ENCODE assay signal across 26 cellular contexts in the genomic region with DNA sequence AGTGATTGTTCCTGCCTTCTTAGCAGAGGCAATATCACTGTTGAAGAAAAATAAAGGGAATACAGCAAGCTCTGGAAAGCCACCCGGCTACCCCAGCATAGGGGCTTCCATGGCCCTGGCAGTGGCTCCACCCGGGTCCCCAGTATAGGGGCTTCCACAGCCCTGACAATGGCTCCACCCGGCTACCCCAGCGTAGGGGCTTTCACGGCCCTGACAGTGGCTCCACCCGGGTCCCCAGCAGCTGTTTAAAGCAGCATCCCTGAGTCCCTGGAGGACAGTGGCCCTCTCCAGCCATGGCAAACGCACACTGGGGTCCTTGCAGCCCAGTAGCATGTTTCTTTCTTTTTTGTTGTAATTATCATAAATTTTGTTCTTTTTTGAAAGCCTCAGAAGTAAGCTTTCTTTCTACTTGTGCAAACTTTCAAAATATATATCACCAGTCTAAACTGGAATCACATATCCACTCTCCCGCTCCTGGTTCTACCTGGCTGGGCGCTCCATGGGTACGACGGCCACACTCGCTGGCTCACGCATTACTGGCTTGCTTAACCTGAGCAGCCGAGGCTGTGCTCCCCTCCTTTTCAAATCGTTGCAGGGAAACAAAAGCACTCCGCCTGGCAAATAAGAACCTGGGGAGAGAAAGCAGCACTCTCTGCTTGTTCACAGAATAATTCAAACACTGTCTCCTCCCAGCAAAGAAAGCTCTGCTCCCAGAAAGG.
DNase-seq lines count a peak whose midpoint lies in the region; ATAC-seq and TF ChIP-seq lines count a peak whose summit lies in the region.
"Had no signal": no experiment of that assay in that cellular context is flagged by ENCODE, and none has a peak within 500 bp of the region (broad histone marks: within the 10 kb centered on the region; RNA-seq: fewer than 3 reads in every experiment).

No MANE protein-coding gene starts in this region.

- TF ChIP-seq POLR2A in thyroid gland (IDR thresholded peaks at IDR 0.05), result peak in 1 of 2 donors; percentile 14

- no peak for ATAC-seq in lower lobe of right lung
- no peak for ATAC-seq in HG03521 (IDR thresholded peaks at IDR 0.05; ENCODE audit: unreplicated experiment)
- ATAC-seq: activated naive CD8-positive, alpha-beta T cell treated with anti-CD3 and anti-CD28 coated beads, Interleukin-2, amount 50 U/mL, for 24 hours; natural killer cell; pancreas; right cardiac atrium; stimulated activated memory B cell treated with anti-CD40 and anti-IgM and Interleukin-4, amounts not matched to agents 10 μg/mL and 1 μg/mL and 100 μg/mL, for 72 hours had no signal

- intact Hi-C loops in lower lobe of right lung (cut with DNase I) (no loop called here), thyroid gland (cut with DNase I) (no loop called here)

- H3K36me3 ChIP-seq in lower lobe of right lung, result no peaks in the 10 kb centered on the region
- no peaks in the 10 kb centered on the region for H3K36me3 ChIP-seq in thyroid gland
- H3K36me3 ChIP-seq: left ventricle myocardium inferior, pancreas, uterus, WERI-Rb-1 had no signal

- H3K9me3 ChIP-seq in lower lobe of right lung (no peaks in the 10 kb centered on the region), thyroid gland (no peaks in the 10 kb centered on the region)
- H3K9me3 ChIP-seq: left ventricle myocardium inferior, pancreas, uterus had no signal

- no peak overlapping the region for H3K4me3 ChIP-seq in lower lobe of right lung
- H3K4me3 ChIP-seq in thyroid gland (replicated peaks in 1 of 3), result no peak overlapping the region
- H3K4me3 ChIP-seq: left ventricle myocardium inferior, pancreas, uterus had no signal

- 35 to 36% methylated on average over 14 to 16 of the region's 16 CpGs for WGBS in thyroid gland, 2 donors

- H3K27ac ChIP-seq in lower lobe of right lung (no peak overlapping the region), thyroid gland (peak overlapping the region in 2 of 3 donors; percentile 53 to 62), caudate nucleus (ENCODE audit: low read depth, low read length) (no peak overlapping the region)
- H3K27ac ChIP-seq: left ventricle myocardium inferior, pancreas, uterus, WERI-Rb-1 had no signal

- H3K4me1 ChIP-seq in lower lobe of right lung (no peaks in the 10 kb centered on the region), thyroid gland (peaks cover 13 to 35% of the 10 kb centered on the region in 2 donors)
- H3K4me1 ChIP-seq: left ventricle myocardium inferior, pancreas, uterus had no signal

- DNase-seq in NCI-H1417 (lab: John Stamatoyannopoulos, UW), result peak in 2 of 3 experiments; percentile 56 to 75
- no peak for DNase-seq in NCI-H1417 treated with DMSO at 0.1 percent for 48 hours (lab: John Stamatoyannopoulos, UW)
- peak; percentile 76 for DNase-seq in NCI-H345 (lab: John Stamatoyannopoulos, UW)
- peak; percentile 41 for DNase-seq in lower lobe of right lung
- DNase-seq in thyroid gland, result peak; percentile 69 to 79
- DNase-seq in caudate nucleus (lab: John Stamatoyannopoulos, UW), result no peak
- no peak for DNase-seq in AML-193 (lab: John Stamatoyannopoulos, UW)
- DNase-seq: activated CD4-positive, alpha-beta T cell treated with anti-CD3 and anti-CD28 coated beads for 48 hours; activated CD8-positive, alpha-beta memory T cell treated with anti-CD3 and anti-CD28 coated beads for 24 hours; activated naive CD8-positive, alpha-beta T cell treated with anti-CD3 and anti-CD28 coated beads, Interleukin-2, amount 50 U/mL, for 24 hours; activated T-cell treated with anti-CD3 and anti-CD28 coated beads, Interleukin-2, amount 50 U/mL, for 24 hours; CD8-positive, alpha-beta memory T cell; cerebellar nuclear complex; left ventricle myocardium inferior; natural killer cell; NCI-H2029 treated with DMSO at 0.1 percent for 48 hours; NCI-H526 treated with DMSO at 0.1 percent for 48 hours; pancreas; right cardiac atrium; stimulated activated CD4-positive, alpha-beta T cell treated with anti-CD3 and anti-CD28 coated beads, Interleukin-4, amount 100 ng/mL, for 4 hours; substantia nigra; T1000; uterus; WERI-Rb-1 had no signal

- peaks cover 17% of the 10 kb centered on the region for H3K27me3 ChIP-seq in lower lobe of right lung (ENCODE audit: low read depth)
- H3K27me3 ChIP-seq in thyroid gland, result no peaks in the 10 kb centered on the region
- H3K27me3 ChIP-seq: uterus had no signal

- no peak for TF ChIP-seq CTCF in lower lobe of right lung (IDR thresholded peaks at IDR 0.05)
- TF ChIP-seq CTCF in thyroid gland (IDR thresholded peaks at IDR 0.05), result no peak

Comparison
In these comparisons a context has a peak if more than half of its experiments do, and no peak if none do; other contexts are left out.
1. DNase-seq: peak in NCI-H1417 (2 of 3), NCI-H345 (single experiment), lower lobe of right lung (single experiment) and thyroid gland (2 of 2); none in NCI-H1417 treated with DMSO at 0.1 percent for 48 hours (single experiment), caudate nucleus (0 of 61) and AML-193 (0 of 2).
2. H3K27ac ChIP-seq: peak in thyroid gland (2 of 3); none in lower lobe of right lung (single experiment) and caudate nucleus (single experiment).